26 cellular contexts compared by ENCODE assay signal in the genomic region with DNA sequence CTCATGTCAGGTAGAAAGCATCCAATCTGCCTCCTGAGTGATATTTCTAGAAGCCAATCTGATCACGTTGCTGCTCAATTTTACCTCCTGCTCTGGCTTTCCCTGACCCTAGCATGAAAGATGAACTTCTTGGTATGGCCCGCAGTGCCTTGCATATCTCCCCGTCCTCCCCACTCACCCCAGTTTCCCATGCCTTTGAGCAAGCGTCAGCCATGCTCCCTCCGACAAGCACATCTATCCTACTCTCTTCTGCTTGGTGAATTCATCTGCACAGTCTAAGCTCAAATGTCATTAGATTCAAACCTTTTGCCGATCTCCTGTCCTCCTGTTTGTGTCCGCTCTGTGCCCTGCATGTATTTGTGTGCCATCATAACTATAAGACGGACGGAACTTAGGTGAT. TPM values are rescaled to one million over a fixed set of nuclear protein-coding genes. Genes with fewer than 3 reads are reported as not detected.
DNase-seq lines count a peak whose midpoint lies in the region; ATAC-seq, FAIRE-seq and TF ChIP-seq lines count a peak whose summit lies in the region.
"Had no signal": no experiment of that assay in that cellular context is flagged by ENCODE, and none has a peak within 500 bp of the region (broad histone marks: within the 10 kb centered on the region; RNA-seq: fewer than 3 reads in every experiment).

No MANE protein-coding gene starts in this region.

- CTCF ChIA-PET in IMR-90 (lab: Yijun Ruan, JAX) (no interaction called here), K562 (lab: Yijun Ruan, JAX; ENCODE audit: low intra/inter-chr PET ratio) (no interaction called here)

- dilution Hi-C loops in IMR-90 (cut with HindIII; ENCODE audit: low sequenced_read_pairs, unreplicated experiment), result no loop called here

- H4K91ac ChIP-seq in IMR-90 (ENCODE audit: insufficient read depth, low read depth, low read length) (peak overlapping the region; percentile 59), mesenchymal stem cell (ENCODE audit: low read length) (no peak overlapping the region)

- no TSS peak for BruUV-seq in IMR-90 (replicated peaks; lab: Mats Ljungman, UMichigan)
- no TSS peak for BruUV-seq in K562 (replicated peaks; lab: Mats Ljungman, UMichigan)

- peak overlapping the region; percentile 5; the same call in 1 of the 2 replicates for H3K23ac ChIP-seq in IMR-90 (ENCODE audit: low read depth, low read length)
- no peak overlapping the region for H3K23ac ChIP-seq in mesenchymal stem cell (ENCODE audit: low read length in 2 of 2)

- TF ChIP-seq POLR2A in IMR-90 (IDR thresholded peaks at IDR 0.05; ENCODE audit: low read depth, low read length) (no peak), K562 (conservative IDR thresholded peaks at IDR 0.05) (no peak), right lobe of liver (IDR thresholded peaks at IDR 0.05) (no peak)

- peak overlapping the region; percentile 27 to 28; a peak in 2 of 4 replicates for H4K8ac ChIP-seq in IMR-90 (ENCODE audit: low read depth in 2 of 2, low read length in 2 of 2)
- no peak overlapping the region for H4K8ac ChIP-seq in mesenchymal stem cell (ENCODE audit: low read length)

- TF ChIP-seq CTCF in IMR-90 (conservative IDR thresholded peaks at IDR 0.05; ENCODE audit: low read depth, low read length) (no peak), K562 (IDR thresholded peaks at IDR 0.05 in 2 of 3, conservative IDR thresholded peaks at IDR 0.05 in 1 of 3; ENCODE audit: insufficient read depth in 2 of 3, low read depth in 1 of 3, low read length in 3 of 3) (no peak), right lobe of liver (IDR thresholded peaks at IDR 0.05) (no peak)

- peaks cover 10% of the 10 kb centered on the region for H3K9me1 ChIP-seq in IMR-90 (ENCODE audit: insufficient read depth, low read length)
- H3K9me1 ChIP-seq in K562 (ENCODE audit: control insufficient read depth, insufficient read depth, low read length), result no peaks in the 10 kb centered on the region

- H3K18ac ChIP-seq in IMR-90 (ENCODE audit: low read depth, low read length) (peak overlapping the region; percentile 66; the same call in 1 of the 2 replicates), mesenchymal stem cell (ENCODE audit: low read depth in 1 of 2, low read length in 2 of 2) (no peak overlapping the region)

- H3K9ac ChIP-seq in IMR-90 (ENCODE audit: low read depth, low read length), result no peak overlapping the region
- H3K9ac ChIP-seq in K562 (ENCODE audit: insufficient read depth in 1 of 2, low read depth in 2 of 2, low read length in 2 of 2), result no peak overlapping the region
- no peak overlapping the region for H3K9ac ChIP-seq in mesenchymal stem cell (ENCODE audit: low read length)
- H3K9ac ChIP-seq: BLaER1 had no signal

- H3K4ac ChIP-seq in IMR-90 (ENCODE audit: low read depth, low read length), result peak overlapping the region; percentile 89
- H3K4ac ChIP-seq in mesenchymal stem cell (ENCODE audit: low read depth in 1 of 2, low read length in 2 of 2), result peak overlapping the region in 1 of 2 experiments; percentile 35

- H3K36me3 ChIP-seq in IMR-90 (ENCODE audit: control insufficient read depth, insufficient read depth, low read length), result no peaks in the 10 kb centered on the region
- H3K36me3 ChIP-seq in K562 (ENCODE audit: control insufficient read depth, insufficient read depth, low read length), result no peaks in the 10 kb centered on the region
- no peaks in the 10 kb centered on the region for H3K36me3 ChIP-seq in mesenchymal stem cell (ENCODE audit: control insufficient read depth in 1 of 2, insufficient read depth in 2 of 2, low read depth in 1 of 2, low read length in 2 of 2)
- H3K36me3 ChIP-seq in right lobe of liver, result no peaks in the 10 kb centered on the region
- H3K36me3 ChIP-seq: BE2C, BLaER1 had no signal

- H2BK20ac ChIP-seq in IMR-90 (ENCODE audit: low read depth, low read length), result peak overlapping the region; percentile 92

- no peaks in the 10 kb centered on the region for H4K20me1 ChIP-seq in IMR-90 (ENCODE audit: insufficient read depth, low read length)
- no peaks in the 10 kb centered on the region for H4K20me1 ChIP-seq in K562 (replicated peaks; ENCODE audit: control insufficient read depth, insufficient read depth, low read length)
- H4K20me1 ChIP-seq: BLaER1 had no signal

- no peak overlapping the region for H3K27ac ChIP-seq in IMR-90 (ENCODE audit: insufficient read depth, low read length)
- no peak overlapping the region for H3K27ac ChIP-seq in K562 (ENCODE audit: extremely low read depth, low read depth, low read length)
- no peak overlapping the region for H3K27ac ChIP-seq in mesenchymal stem cell (ENCODE audit: low read length, poor library complexity, severe bottlenecking)
- no peak overlapping the region for H3K27ac ChIP-seq in right lobe of liver
- H3K27ac ChIP-seq: BLaER1 had no signal

- DNase-seq in IMR-90 (no peak), K562 (ENCODE audit: extremely low read depth in 1 of 4, low spot score in 3 of 4) (no peak), mesenchymal stem cell (no peak), right lobe of liver (no peak), NCI-H510A (lab: John Stamatoyannopoulos, UW) (no peak)
- DNase-seq: 8988T; ACHN; BE2C; C1 segment of cervical spinal cord; CD4-positive, alpha-beta memory T cell; CD4-positive, CD25-positive, alpha-beta regulatory T cell; CD8-positive, alpha-beta memory T cell; COR-L47; DMS 273 treated with DMSO at 0.1 percent for 48 hours; DMS153; DMS53; DMS79; DND-41; EL; GDM1 had no signal

- ATAC-seq in IMR-90 (ENCODE audit: low read depth) (no peak), K562 (no peak), right lobe of liver (no peak)
- ATAC-seq: GM12878 had no signal

- no peak overlapping the region for H3K56ac ChIP-seq in IMR-90 (ENCODE audit: extremely low read depth, insufficient read depth, low read length)

- in situ Hi-C loops in IMR-90 (cut with MboI; ENCODE audit: low sequenced_read_pairs) (no loop called here), K562 (cut with MboI) (no loop called here)

- peaks cover 9% of the 10 kb centered on the region; the same call in 1 of the 2 replicates for H3K27me3 ChIP-seq in IMR-90 (ENCODE audit: control insufficient read depth, insufficient read depth, low read length)
- peaks cover 51 to 73% of the 10 kb centered on the region in 2 experiments for H3K27me3 ChIP-seq in K562 (ENCODE audit: control insufficient read depth in 2 of 2, insufficient read depth in 2 of 2, low read length in 2 of 2)
- peaks cover 0 to 62% of the 10 kb centered on the region in 2 experiments for H3K27me3 ChIP-seq in mesenchymal stem cell (ENCODE audit: control insufficient read depth in 1 of 2, insufficient read depth in 1 of 2, low read length in 2 of 2)
- H3K27me3 ChIP-seq in right lobe of liver, result no peaks in the 10 kb centered on the region
- H3K27me3 ChIP-seq: BLaER1 had no signal

- WGBS in IMR-90 (ENCODE audit: extremely low coverage in 2 of 2, insufficient read length in 1 of 2), 2 experiments, result 90% methylated on average over 5 of the region's 9 CpGs; no CpG with 5 or more reads in 1 of the 2 experiments
- WGBS in K562 (ENCODE audit: insufficient coverage, low coverage, missing lambda C conversion rate), result 10% methylated on average over 9 of the region's 9 CpGs
- 96% methylated on average over 9 of the region's 9 CpGs for WGBS in mesenchymal stem cell
- WGBS in right lobe of liver (ENCODE audit: insufficient coverage, low coverage, low lambda C conversion rate, missing lambda C conversion rate), result 93% methylated on average over 9 of the region's 9 CpGs

- H3K79me2 ChIP-seq in K562 (ENCODE audit: control insufficient read depth, insufficient read depth, low read length), result no peaks in the 10 kb centered on the region

- H3K4me3 ChIP-seq in IMR-90 (ENCODE audit: insufficient read depth, low read depth, low read length) (no peak overlapping the region), K562 (no peak overlapping the region), mesenchymal stem cell (ENCODE audit: insufficient read depth in 1 of 2, low read depth in 1 of 2, low read length in 2 of 2) (no peak overlapping the region), right lobe of liver (no peak overlapping the region)
- H3K4me3 ChIP-seq: BLaER1, GM12878 had no signal

- H4K5ac ChIP-seq in IMR-90 (ENCODE audit: low read depth, low read length), result peak overlapping the region; percentile 17

- intact Hi-C loops in IMR-90 (cut with micrococcal nuclease) (no loop called here), K562 (cut with micrococcal nuclease) (loop anchor here (5.0 kb wide), 1 partner anchor 179 kb away; no protein-coding TSS in a partner anchor), right lobe of liver (cut with DNase I) (no loop called here)

- no peak for TF ChIP-seq EP300 in K562 (IDR thresholded peaks at IDR 0.05; ENCODE audit: low read length)

- H2AK5ac ChIP-seq in IMR-90 (ENCODE audit: low read depth, low read length) (peak overlapping the region; percentile 93), mesenchymal stem cell (ENCODE audit: low read length, severe bottlenecking) (peak overlapping the region; percentile 89)

- H3K4me2 ChIP-seq in IMR-90 (ENCODE audit: low read depth, low read length) (no peak overlapping the region), K562 (ENCODE audit: insufficient read depth, low read length) (no peak overlapping the region), mesenchymal stem cell (ENCODE audit: low read length, poor library complexity, severe bottlenecking) (no peak overlapping the region)
- H3K4me2 ChIP-seq: BLaER1 had no signal

- H2BK15ac ChIP-seq in IMR-90 (ENCODE audit: low read depth, low read length) (peak overlapping the region; percentile 54), mesenchymal stem cell (ENCODE audit: low read depth, poor library complexity, severe bottlenecking) (no peak overlapping the region)

- H2BK5ac ChIP-seq in IMR-90 (ENCODE audit: low read depth, low read length, poor library complexity, severe bottlenecking), result no peak overlapping the region
- no peak overlapping the region for H2BK5ac ChIP-seq in mesenchymal stem cell (ENCODE audit: low read depth, low read length, poor library complexity, severe bottlenecking)

- peak overlapping the region; percentile 2 to 75 for H2BK12ac ChIP-seq in mesenchymal stem cell (ENCODE audit: low read length in 2 of 2)

- H3K14ac ChIP-seq in IMR-90 (replicated peaks; ENCODE audit: low read depth, low read length) (peak overlapping the region; percentile 57; the same call in 1 of the 2 replicates), mesenchymal stem cell (ENCODE audit: low read length in 2 of 2) (peak overlapping the region in 1 of 2 experiments; percentile 11)

- FAIRE-seq in K562 (lab: Jason Lieb, UNC), result no peak
- FAIRE-seq: A204.1, GM12878, GM12892, GM18507 had no signal

- H3K9me3 ChIP-seq in IMR-90 (ENCODE audit: control insufficient read depth, insufficient read depth, low read length) (no peaks in the 10 kb centered on the region; the same call in 1 of the 2 replicates), K562 (replicated peaks; ENCODE audit: control insufficient read depth, insufficient read depth, low read depth, low read length) (no peaks in the 10 kb centered on the region), mesenchymal stem cell (ENCODE audit: control insufficient read depth, low read length) (peaks cover 7% of the 10 kb centered on the region), right lobe of liver (no peaks in the 10 kb centered on the region)
- H3K9me3 ChIP-seq: BE2C, BLaER1 had no signal

- H3K79me1 ChIP-seq in IMR-90 (ENCODE audit: low read depth in 1 of 2, low read length in 2 of 2) (peaks cover 0 to 6% of the 10 kb centered on the region in 2 experiments; a peak in 1 of 4 replicates), mesenchymal stem cell (replicated peaks; ENCODE audit: low read length, poor library complexity, severe bottlenecking) (peaks cover 6% of the 10 kb centered on the region)

- POLR2A ChIA-PET in IMR-90 (lab: Charles Lee; ENCODE audit: unreplicated experiment), result no interaction called here
- POLR2A ChIA-PET in K562 (lab: Yijun Ruan, JAX), result interaction anchor here (0.6 to 1.3 kb wide), 2 partner anchors 18 to 745 kb away, joined by 3 read pairs; no protein-coding TSS in a partner anchor

- H2AK9ac ChIP-seq in IMR-90 (replicated peaks; ENCODE audit: low read depth, low read length, poor library complexity), result no peak overlapping the region

- peak overlapping the region; percentile 72 for H2BK120ac ChIP-seq in IMR-90 (ENCODE audit: low read depth, low read length)
- H2BK120ac ChIP-seq in mesenchymal stem cell (ENCODE audit: low read depth, low read length), result no peak overlapping the region

- TF ChIP-seq RAD21 in IMR-90 (IDR thresholded peaks at IDR 0.05; ENCODE audit: low read length) (no peak), K562 (CRISPR knock-in tag; conservative IDR thresholded peaks at IDR 0.05 in 1 of 2, IDR thresholded peaks at IDR 0.05 in 1 of 2) (no peak)

- peaks cover 17% of the 10 kb centered on the region for H3K4me1 ChIP-seq in IMR-90 (ENCODE audit: control insufficient read depth, insufficient read depth, low read length)
- H3K4me1 ChIP-seq in K562 (replicated peaks in 1 of 2; ENCODE audit: control insufficient read depth in 2 of 2, insufficient read depth in 2 of 2, low read length in 2 of 2), result peaks cover 0 to 4% of the 10 kb centered on the region in 2 experiments; a peak in 1 of 5 replicates
- peaks cover 14% of the 10 kb centered on the region for H3K4me1 ChIP-seq in mesenchymal stem cell (ENCODE audit: control insufficient read depth, insufficient read depth, low read depth, low read length)
- H3K4me1 ChIP-seq in right lobe of liver, result no peaks in the 10 kb centered on the region
- H3K4me1 ChIP-seq: BE2C, BLaER1 had no signal

- H2AFZ ChIP-seq in IMR-90 (replicated peaks; ENCODE audit: low read length, poor library complexity), result no peak overlapping the region
- H2AFZ ChIP-seq in K562 (ENCODE audit: low read depth, low read length), result no peak overlapping the region
- H2AFZ ChIP-seq in mesenchymal stem cell (ENCODE audit: low read depth, low read length), result no peak overlapping the region

RNA-seq across cellular contexts. Expression of gene TBXAS1, which starts 6.2 kb away (rescaled TPM):
- 5.3 and 5.9 TPM in 2 replicates for total RNA-seq in IMR-90 (2012; rRNA removed)
- 10.0 and 10.8 TPM in 2 replicates for polyA plus RNA-seq in IMR-90 (2012; rRNA removed)
- polyA plus RNA-seq in IMR-90 (2012; cell fraction: cytosol; rRNA removed), result 9.9 and 18.5 TPM in 2 replicates
- polyA plus RNA-seq in IMR-90 (2012; cell fraction: nucleus; rRNA removed; ENCODE audit: low replicate concordance), result 5.7 and 23.0 TPM in 2 replicates
- total RNA-seq in K562 (2011; cell fraction: chromatin; rRNA removed; ENCODE audit: low replicate concordance), result 6.1 and 7.4 TPM in 2 replicates
- total RNA-seq in K562 (2011; cell fraction: nucleolus; rRNA removed), result 3.2 and 6.0 TPM in 2 replicates
- total RNA-seq in K562 (2011; cell fraction: nucleoplasm; rRNA removed), result 4.2 and 10.6 TPM in 2 replicates
- 1.5 and 1.7 TPM in 2 replicates for total RNA-seq in K562 (2014; rRNA removed)
- total RNA-seq in K562 (2014; rRNA removed; fragmentation: Illumina TruSeq; extraction: Trizol), result 1.3 and 2.5 TPM in 2 replicates
- total RNA-seq in K562 (2015; rRNA removed; fragmentation: Illumina TruSeq; extraction: Trizol), result 2.6 and 2.9 TPM in 2 replicates
- total RNA-seq in K562 (2021), result 1.9 and 2.7 TPM in 2 replicates
- 6.8 and 8.3 TPM in 2 replicates for polyA plus RNA-seq in K562 (2011; rRNA removed)
- polyA plus RNA-seq in K562 (2011; cell fraction: cytosol; rRNA removed), result 3.7 and 8.3 TPM in 2 replicates
- 10.0 and 17.3 TPM in 2 replicates for polyA plus RNA-seq in K562 (2011; cell fraction: nucleus; rRNA removed)
- 2.7 and 4.5 TPM in 2 replicates for polyA plus RNA-seq in K562 (2012)
- polyA plus RNA-seq in K562 (2014; fragmentation: Illumina TruSeq; extraction: Trizol), result 2.0 and 2.2 TPM in 2 replicates
- 1 to 10 TPM; 1.1 to 1.2 TPM for polyA plus RNA-seq in K562 (2014; fragmentation: Nextera tagmentation; extraction: Ambion mirVana)
- polyA plus RNA-seq in K562 (2014; rRNA removed), result 2.4 and 3.7 TPM in 2 replicates
- polyA minus RNA-seq in K562 (2011; rRNA and poly(A)+ RNA removed), result 3.8 and 6.3 TPM in 2 replicates
- polyA minus RNA-seq in K562 (2011; cell fraction: cytosol; rRNA and poly(A)+ RNA removed), result 1.6 and 3.1 TPM in 2 replicates
- 4.4 and 4.6 TPM in 2 replicates for polyA minus RNA-seq in K562 (2011; cell fraction: nucleus; rRNA and poly(A)+ RNA removed)
- polyA plus RNA-seq in mesenchymal stem cell (2013, experiment 1 of 2), result 17.7 TPM
- 19.0 TPM for polyA plus RNA-seq in mesenchymal stem cell (2013, experiment 2 of 2)
- total RNA-seq in right lobe of liver, result 10 to 100 TPM in 4 of 6 experiments, 1 to 10 TPM in 2; 7.6 to 15.6 (median 12.2) TPM
- total RNA-seq: G401 had no signal

RNA-seq across cellular contexts. Expression of gene HIPK2, which starts 45.1 kb away (rescaled TPM):
- total RNA-seq in IMR-90 (2012; rRNA removed), result 21.7 and 22.0 TPM in 2 replicates
- 27.1 and 31.7 TPM in 2 replicates for polyA plus RNA-seq in IMR-90 (2012; rRNA removed)
- polyA plus RNA-seq in IMR-90 (2012; cell fraction: cytosol; rRNA removed), result 9.3 and 22.5 TPM in 2 replicates
- polyA plus RNA-seq in IMR-90 (2012; cell fraction: nucleus; rRNA removed; ENCODE audit: low replicate concordance), result 36.1 and 45.4 TPM in 2 replicates
- total RNA-seq in K562 (2011; cell fraction: chromatin; rRNA removed; ENCODE audit: low replicate concordance), result 51.9 and 59.2 TPM in 2 replicates
- total RNA-seq in K562 (2011; cell fraction: nucleolus; rRNA removed), result 15.1 and 17.3 TPM in 2 replicates
- total RNA-seq in K562 (2011; cell fraction: nucleoplasm; rRNA removed), result 16.6 and 21.8 TPM in 2 replicates
- 3.8 and 5.7 TPM in 2 replicates for total RNA-seq in K562 (2014; rRNA removed)
- 5.4 and 5.5 TPM in 2 replicates for total RNA-seq in K562 (2014; rRNA removed; fragmentation: Illumina TruSeq; extraction: Trizol)
- total RNA-seq in K562 (2015; rRNA removed; fragmentation: Illumina TruSeq; extraction: Trizol), result 3.9 and 4.4 TPM in 2 replicates
- total RNA-seq in K562 (2021), result 17.5 and 19.8 TPM in 2 replicates
- polyA plus RNA-seq in K562 (2011; rRNA removed), result 8.8 and 10.0 TPM in 2 replicates
- polyA plus RNA-seq in K562 (2011; cell fraction: cytosol; rRNA removed), result 6.5 and 10.7 TPM in 2 replicates
- polyA plus RNA-seq in K562 (2011; cell fraction: nucleus; rRNA removed), result 15.6 and 30.0 TPM in 2 replicates
- polyA plus RNA-seq in K562 (2012), result 4.7 and 7.4 TPM in 2 replicates
- polyA plus RNA-seq in K562 (2014; fragmentation: Illumina TruSeq; extraction: Trizol), result 9.9 and 10.1 TPM in 2 replicates
- polyA plus RNA-seq in K562 (2014; fragmentation: Nextera tagmentation; extraction: Ambion mirVana), result 1 to 10 TPM in 1 of 2 experiments, under 1 TPM in 1; 0.69 to 1.6 TPM
- polyA plus RNA-seq in K562 (2014; rRNA removed), result 5.1 and 5.5 TPM in 2 replicates
- polyA minus RNA-seq in K562 (2011; rRNA and poly(A)+ RNA removed), result 31.9 and 34.7 TPM in 2 replicates
- polyA minus RNA-seq in K562 (2011; cell fraction: cytosol; rRNA and poly(A)+ RNA removed), result 25.2 and 25.9 TPM in 2 replicates
- 17.0 and 17.8 TPM in 2 replicates for polyA minus RNA-seq in K562 (2011; cell fraction: nucleus; rRNA and poly(A)+ RNA removed)
- 89.2 TPM for polyA plus RNA-seq in mesenchymal stem cell (2013, experiment 1 of 2)
- 81.2 TPM for polyA plus RNA-seq in mesenchymal stem cell (2013, experiment 2 of 2)
- total RNA-seq in right lobe of liver, result 10 to 100 TPM; 48.5 to 68.0 (median 59.6) TPM
